In genomic region chr12:52167578-52167977, GRCh38 we compare ENCODE assay signal across 24 cellular contexts. TPM values are rescaled to one million over a fixed set of nuclear protein-coding genes. Genes with fewer than 3 reads are reported as not detected.
"Had no signal": no experiment of that assay in that cellular context is flagged by ENCODE, and none has a peak within 500 bp of the region (broad histone marks: within the 10 kb centered on the region; RNA-seq: fewer than 3 reads in every experiment).

No MANE protein-coding gene starts in this region.

- H3K36me3 ChIP-seq: ascending aorta, pancreas, right atrium auricular region, suprapubic skin, tibial artery had no signal

- DNase-seq: activated B cell treated with CpG ODN at 0.5 μM for 24 hours; activated CD4-positive, alpha-beta T cell treated with anti-CD3 and anti-CD28 coated beads, Interleukin-2, amount 50 U/mL, for 4 hours; activated effector memory CD4-positive, alpha-beta T cell treated with Interleukin-2 at 50 U/mL for 16 hours; activated naive CD4-positive, alpha-beta T cell treated with Interleukin-2 at 50 U/mL for 16 hours; activated naive CD8-positive, alpha-beta T cell treated with anti-CD3 and anti-CD28 coated beads, Interleukin-2, amount 10 ng/mL, durations not matched to agents 7 days and 5 days; cortex of kidney; effector memory CD8-positive, alpha-beta T cell; head of caudate nucleus; hypothalamus; immature natural killer cell; kidney; naive B cell; psoas muscle; stimulated activated naive CD4-positive, alpha-beta T cell; T-cell; tibial artery had no signal

- H3K9me3 Mint-ChIP-seq: activated B cell treated with CpG ODN at 0.5 μM for 24 hours; activated naive CD8-positive, alpha-beta T cell treated with anti-CD3 and anti-CD28 coated beads, Interleukin-2, amount 10 ng/mL, durations not matched to agents 7 days and 5 days; effector memory CD8-positive, alpha-beta T cell; immature natural killer cell; mesothelial cell of epicardium; naive B cell; T-cell; T-helper 2 cell treated with Interferon-gamma antibody and Interleukin-4, amounts not matched to agents 5 μg/mL and 100 μg/mL, for 36 hours had no signal

- H3K27me3 ChIP-seq: ascending aorta, pancreas, right atrium auricular region, suprapubic skin, tibial artery had no signal

- H3K27ac ChIP-seq: ascending aorta, pancreas, psoas muscle, right atrium auricular region, suprapubic skin, tibial artery had no signal

- H3K4me1 ChIP-seq: ascending aorta had no signal

- H3K36me3 Mint-ChIP-seq: activated naive CD8-positive, alpha-beta T cell treated with anti-CD3 and anti-CD28 coated beads, Interleukin-2, amount 10 ng/mL, durations not matched to agents 7 days and 5 days; brain; immature natural killer cell; mesothelial cell of epicardium; naive B cell; T-cell had no signal

- H3K4me3 ChIP-seq: ascending aorta, pancreas, psoas muscle, right atrium auricular region, suprapubic skin, tibial artery had no signal

- ATAC-seq: effector memory CD8-positive, alpha-beta T cell; T-cell had no signal

- H3K27me3 Mint-ChIP-seq: brain, T-cell had no signal

- H3K9me3 ChIP-seq: ascending aorta, pancreas, psoas muscle, right atrium auricular region, suprapubic skin, tibial artery had no signal

- H3K27ac Mint-ChIP-seq: activated B cell treated with CpG ODN at 0.5 μM for 24 hours; activated naive CD8-positive, alpha-beta T cell treated with anti-CD3 and anti-CD28 coated beads, Interleukin-2, amount 10 ng/mL, durations not matched to agents 7 days and 5 days; effector memory CD8-positive, alpha-beta T cell; immature natural killer cell; mesothelial cell of epicardium; T-cell; T-helper 2 cell treated with Interferon-gamma antibody and Interleukin-4, amounts not matched to agents 5 μg/mL and 100 μg/mL, for 36 hours had no signal

- H3K4me3 Mint-ChIP-seq: activated B cell treated with CpG ODN at 0.5 μM for 24 hours; activated naive CD8-positive, alpha-beta T cell treated with anti-CD3 and anti-CD28 coated beads, Interleukin-2, amount 10 ng/mL, durations not matched to agents 7 days and 5 days; brain; effector memory CD8-positive, alpha-beta T cell; immature natural killer cell; mesothelial cell of epicardium; naive B cell; T-cell; T-helper 2 cell treated with Interferon-gamma antibody and Interleukin-4, amounts not matched to agents 5 μg/mL and 100 μg/mL, for 36 hours had no signal

- H3K4me1 Mint-ChIP-seq: activated B cell treated with CpG ODN at 0.5 μM for 24 hours, immature natural killer cell, naive B cell had no signal

RNA-seq across cellular contexts. Expression of gene KRT80, which starts 24.2 kb away (rescaled TPM):
- total RNA-seq: activated B cell treated with CpG ODN at 0.5 μM for 24 hours; activated naive CD8-positive, alpha-beta T cell treated with anti-CD3 and anti-CD28 coated beads, Interleukin-2, amount 10 ng/mL, durations not matched to agents 7 days and 5 days; ascending aorta; cerebellum had no signal
